19 cellular contexts compared by ENCODE assay signal in the genomic region with DNA sequence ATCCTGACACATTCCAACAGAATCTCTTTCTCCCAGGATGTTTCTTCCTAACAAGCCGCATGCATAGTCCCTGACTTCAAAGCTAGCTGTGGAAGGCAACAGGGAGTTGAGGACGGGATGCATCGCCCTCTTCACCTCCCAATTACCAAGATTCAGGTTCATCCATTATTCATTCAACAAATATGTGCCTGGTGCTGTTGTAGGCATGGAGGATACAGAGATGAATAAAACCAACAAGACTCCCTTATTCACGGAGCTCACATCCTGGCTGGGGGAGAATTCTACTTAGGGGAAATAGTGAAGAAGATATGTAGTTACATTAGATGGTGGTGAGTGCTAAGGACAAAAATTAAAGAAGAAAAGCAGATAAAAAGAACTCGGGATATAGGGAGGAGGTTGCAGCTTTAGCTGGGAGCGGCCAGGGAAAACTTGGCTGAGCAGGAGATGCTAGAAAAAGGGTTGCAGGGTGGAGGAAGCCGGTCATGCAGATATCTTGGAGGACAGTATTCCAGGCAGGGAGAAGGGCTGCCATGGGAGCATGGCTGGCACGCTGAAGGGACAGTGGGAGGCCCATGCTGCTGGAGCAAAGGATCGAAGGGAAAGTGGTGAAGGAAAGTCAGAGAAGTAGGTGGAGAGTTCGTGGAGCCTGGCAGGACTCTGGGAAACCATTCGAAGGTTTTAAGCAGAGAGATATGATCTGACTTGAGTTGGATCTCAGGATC. TPM values are rescaled to one million over a fixed set of nuclear protein-coding genes. Genes with fewer than 3 reads are reported as not detected.
DNase-seq lines count a peak whose midpoint lies in the region; ATAC-seq, FAIRE-seq and TF ChIP-seq lines count a peak whose summit lies in the region.
"Had no signal": no experiment of that assay in that cellular context is flagged by ENCODE, and none has a peak within 500 bp of the region (broad histone marks: within the 10 kb centered on the region; RNA-seq: fewer than 3 reads in every experiment).

No MANE protein-coding gene starts in this region.

- H2BK20ac ChIP-seq in H1 (ENCODE audit: low read length) = peak overlapping the region; percentile 61

- peak overlapping the region; percentile 85; the same call in 1 of the 2 replicates for H2AK5ac ChIP-seq in H1 (ENCODE audit: low read depth, low read length)

- H3K27ac ChIP-seq in H1 (ENCODE audit: low read depth, low read length) (no peak overlapping the region), osteoblast (ENCODE audit: low read depth, low read length) (peak overlapping the region; percentile 88)

- no peak overlapping the region for H2BK120ac ChIP-seq in H1 (replicated peaks; ENCODE audit: low read depth, low read length)

- H3K27me3 ChIP-seq in H1 (replicated peaks in 1 of 4; ENCODE audit: control insufficient read depth in 3 of 4, extremely low read depth in 1 of 4, insufficient read depth in 3 of 4, low read length in 3 of 4) (no peaks in the 10 kb centered on the region), osteoblast (ENCODE audit: insufficient read depth, low read length) (no peaks in the 10 kb centered on the region)
- H3K27me3 ChIP-seq: BE2C had no signal

- peak overlapping the region; percentile 61; the same call in 1 of the 2 replicates for H2BK15ac ChIP-seq in H1 (ENCODE audit: low read length)

- peak overlapping the region; percentile 88; the same call in 1 of the 2 replicates for H2BK5ac ChIP-seq in H1 (ENCODE audit: low read depth, low read length)

- peak overlapping the region; percentile 6 for H3K4ac ChIP-seq in H1 (replicated peaks; ENCODE audit: insufficient read length, low read depth, low read length)

- H4K8ac ChIP-seq in H1 (ENCODE audit: extremely low read depth, insufficient read depth, low read length) = no peak overlapping the region

- peak overlapping the region; percentile 98; the same call in 1 of the 2 replicates for H2BK12ac ChIP-seq in H1 (ENCODE audit: low read depth, low read length)

- WGBS in H1 (ENCODE audit: extremely low coverage in 1 of 2, insufficient coverage in 1 of 2, insufficient read length in 1 of 2, insufficient replicate concordance in 2 of 2, low coverage in 1 of 2, low lambda C conversion rate in 2 of 2, missing lambda C conversion rate in 1 of 2), 2 experiments = 86% methylated on average over 11 of the region's 11 CpGs; no CpG with 5 or more reads in 1 of the 2 experiments

- no peak for TF ChIP-seq CTCF in H1 (IDR thresholded peaks at IDR 0.05; ENCODE audit: control extremely low read depth in 1 of 3, insufficient read depth in 1 of 3, low read depth in 1 of 3, low read length in 3 of 3)
- TF ChIP-seq CTCF in osteoblast (IDR thresholded peaks at IDR 0.05; ENCODE audit: extremely low read depth, low read depth, low read length) = no peak

- no peak for TF ChIP-seq POLR2A in H1 (IDR thresholded peaks at IDR 0.05; ENCODE audit: control extremely low read depth in 1 of 2, low read depth in 2 of 2, low read length in 2 of 2)

- H3K79me2 ChIP-seq in H1 (ENCODE audit: control insufficient read depth in 1 of 2, insufficient read depth in 2 of 2, low read length in 2 of 2) = peaks cover 20 to 82% of the 10 kb centered on the region in 2 experiments
- H3K79me2 ChIP-seq in osteoblast (ENCODE audit: insufficient read depth, low read length) = peaks cover 79% of the 10 kb centered on the region

- no peaks in the 10 kb centered on the region for H3K36me3 ChIP-seq in H1 (ENCODE audit: control insufficient read depth in 2 of 4, insufficient read depth in 4 of 4, low read length in 3 of 4)
- peaks cover 5% of the 10 kb centered on the region for H3K36me3 ChIP-seq in osteoblast (ENCODE audit: insufficient read depth, low read length)
- H3K36me3 ChIP-seq: BE2C had no signal

- H3K4me2 ChIP-seq in H1 (ENCODE audit: insufficient read depth in 1 of 2, low read depth in 2 of 2, low read length in 2 of 2) (peak overlapping the region in 1 of 2 experiments; percentile 47; a peak in 2 of 4 replicates), osteoblast (ENCODE audit: insufficient read depth, low read length) (peak overlapping the region; percentile 22)

- H3K79me1 ChIP-seq in H1 (ENCODE audit: low read depth, low read length) = peaks cover 6% of the 10 kb centered on the region

- H3K18ac ChIP-seq in H1 (ENCODE audit: extremely low read depth, low read length) = peak overlapping the region; percentile 95

- H3K23me2 ChIP-seq in H1 (ENCODE audit: low read depth, low read length) = peaks cover 5% of the 10 kb centered on the region

- H3K9me3 ChIP-seq in H1 (ENCODE audit: insufficient read depth in 2 of 2, low read depth in 1 of 2, low read length in 1 of 2) = no peaks in the 10 kb centered on the region
- H3K9me3 ChIP-seq in osteoblast (ENCODE audit: low read depth, low read length) = no peaks in the 10 kb centered on the region
- H3K9me3 ChIP-seq: BE2C had no signal

- CTCF ChIA-PET in H1 (lab: Charles Lee; ENCODE audit: partially characterized antibody) = interaction anchor here (0.6 to 1.9 kb wide), 8 partner anchors 9 to 101 kb away, joined by 3 to 5 read pairs (median 4); no protein-coding TSS in a partner anchor

- H4K5ac ChIP-seq in H1 (ENCODE audit: insufficient read length, low read depth, low read length) = no peak overlapping the region

- no peak for TF ChIP-seq EP300 in H1 (IDR thresholded peaks at IDR 0.05; ENCODE audit: borderline replicate concordance in 1 of 2, low read depth in 2 of 2, low read length in 2 of 2)

- no peak overlapping the region for H3K14ac ChIP-seq in H1 (ENCODE audit: insufficient read length)

- H3K9ac ChIP-seq in H1 (replicated peaks in 1 of 4; ENCODE audit: extremely low read depth in 1 of 4, low read depth in 3 of 4, low read length in 3 of 4) = peak overlapping the region in 1 of 4 experiments; percentile 28; a peak in 1 of 7 replicates

- no peak for FAIRE-seq in H1 (lab: Jason Lieb, UNC)
- FAIRE-seq: GM19239, islet of Langerhans had no signal

- no peak overlapping the region for H3K23ac ChIP-seq in H1 (ENCODE audit: insufficient read length)

- H4K20me1 ChIP-seq in H1 (replicated peaks in 1 of 2; ENCODE audit: control insufficient read depth in 1 of 2, insufficient read depth in 2 of 2, low read length in 2 of 2) (peaks cover 2 to 5% of the 10 kb centered on the region in 2 experiments), osteoblast (ENCODE audit: insufficient read depth, low read length) (no peaks in the 10 kb centered on the region)

- peak overlapping the region; percentile 4 for H4K91ac ChIP-seq in H1 (replicated peaks; ENCODE audit: insufficient read length, low read length)

- no peak overlapping the region for H2AFZ ChIP-seq in H1 (ENCODE audit: low read length)
- no peak overlapping the region for H2AFZ ChIP-seq in osteoblast (ENCODE audit: low read length)

- H3K56ac ChIP-seq in H1 (replicated peaks; ENCODE audit: insufficient read length, low read depth, low read length) = no peak overlapping the region

- H3K4me3 ChIP-seq in H1 (ENCODE audit: extremely low read depth in 1 of 4, insufficient read depth in 2 of 4, low read depth in 3 of 4, low read length in 4 of 4) (no peak overlapping the region), osteoblast (ENCODE audit: insufficient read depth, low read length) (no peak overlapping the region)

- POLR2A ChIA-PET in H1 (lab: Charles Lee; ENCODE audit: partially characterized antibody) = interaction anchor here (0.9 to 4.2 kb wide), 7 partner anchors 10 to 136 kb away, joined by 3 to 20 read pairs (median 4); no protein-coding TSS in a partner anchor

- ATAC-seq in GM18517 (IDR thresholded peaks at IDR 0.05; ENCODE audit: unreplicated experiment) = no peak
- ATAC-seq: PC-3 had no signal

- no peak for TF ChIP-seq RAD21 in H1 (IDR thresholded peaks at IDR 0.05 in 1 of 2, conservative IDR thresholded peaks at IDR 0.05 in 1 of 2; ENCODE audit: low read depth in 2 of 2, low read length in 2 of 2)

- H3K4me1 ChIP-seq in H1 (replicated peaks in 1 of 4; ENCODE audit: control insufficient read depth in 3 of 4, insufficient read depth in 4 of 4, low read length in 3 of 4) = peaks cover 7 to 25% (median 22%) of the 10 kb centered on the region in 4 experiments; a peak in 6 of 7 replicates
- peaks cover 74% of the 10 kb centered on the region for H3K4me1 ChIP-seq in osteoblast (ENCODE audit: insufficient read depth, low read length)

- DNase-seq in ELR (ENCODE audit: low read depth) = peak; percentile 64
- peak; percentile 36 for DNase-seq in RPMI7951 (ENCODE audit: low read depth)
- DNase-seq in H1 (ENCODE audit: low read depth in 1 of 2, low spot score in 2 of 2) = no peak
- peak; percentile 53 for DNase-seq in osteoblast (ENCODE audit: insufficient read length, low spot score, missing footprints)
- DNase-seq in stimulated activated CD4-positive, alpha-beta T cell treated with anti-CD3 and anti-CD28 coated beads, Interleukin-4, amount 100 ng/mL, for 24 hours = no peak
- no peak for DNase-seq in hepatic stellate cell (ENCODE audit: low spot score)
- DNase-seq in NCI-H510A (lab: John Stamatoyannopoulos, UW) = no peak
- DNase-seq: activated CD4-positive, alpha-beta memory T cell treated with anti-CD3 and anti-CD28 coated beads, Interleukin-2, amount 10 ng/mL, durations not matched to agents 7 days and 5 days; activated naive CD8-positive, alpha-beta T cell treated with anti-CD3 and anti-CD28 coated beads, Interleukin-2, amount 10 ng/mL, durations not matched to agents 7 days and 5 days; BE2C; DMS 273 treated with DMSO at 0.1 percent for 48 hours; NCI-H187 treated with DMSO at 0.1 percent for 48 hours; NCI-H526 had no signal

RNA-seq across cellular contexts. Expression of a gene that starts 5.0 kb away (rescaled TPM):
- total RNA-seq in RPMI7951 (2014; rRNA removed; shearing (Covaris generic)) = 287 and 363 TPM in 2 replicates
- total RNA-seq in H1 (2021; fragmentation: NEBNext Ultra II Directional; extraction: Animal tissue kit (Norgen Biotek cat#: 25700)) = 251 and 268 TPM in 2 replicates
- 101 and 166 TPM in 2 replicates for polyA plus RNA-seq in H1 (2011; rRNA removed)
- 165 TPM for polyA plus RNA-seq in H1 (2011; cell fraction: cytosol; rRNA removed)
- 201 TPM for polyA plus RNA-seq in H1 (2011; cell fraction: nucleus; rRNA removed)
- 128 to 150 TPM (median 139 TPM) in 4 replicates for polyA plus RNA-seq in H1 (2012, experiment 1 of 2)
- 74.9 TPM for polyA plus RNA-seq in H1 (2012, experiment 2 of 2)
- polyA plus RNA-seq in H1 (2013, experiment 1 of 2) = 153 TPM
- 169 TPM for polyA plus RNA-seq in H1 (2013, experiment 2 of 2)
- 192 and 250 TPM in 2 replicates for polyA minus RNA-seq in H1 (2011; rRNA and poly(A)+ RNA removed)
- 114 TPM for polyA minus RNA-seq in H1 (2011; cell fraction: cytosol; rRNA and poly(A)+ RNA removed)
- polyA minus RNA-seq in H1 (2011; cell fraction: nucleus; rRNA and poly(A)+ RNA removed) = 84.4 TPM
- total RNA-seq in osteoblast = 400 and 433 TPM in 2 replicates

RNA-seq across cellular contexts. Expression of a gene that starts 52.4 kb away (rescaled TPM):
- total RNA-seq in RPMI7951 (2014; rRNA removed; shearing (Covaris generic)) = not detected in 2 replicates
- total RNA-seq in H1 (2021; fragmentation: NEBNext Ultra II Directional; extraction: Animal tissue kit (Norgen Biotek cat#: 25700)) = not detected in 2 replicates
- polyA plus RNA-seq in H1 (2011; rRNA removed) = not detected in 2 replicates
- polyA plus RNA-seq in H1 (2011; cell fraction: cytosol; rRNA removed) = not detected
- not detected for polyA plus RNA-seq in H1 (2011; cell fraction: nucleus; rRNA removed)
- polyA plus RNA-seq in H1 (2012, experiment 1 of 2) = not detected in 4 replicates
- not detected for polyA plus RNA-seq in H1 (2012, experiment 2 of 2)
- not detected for polyA plus RNA-seq in H1 (2013, experiment 1 of 2)
- not detected for polyA plus RNA-seq in H1 (2013, experiment 2 of 2)
- not detected in 2 replicates for polyA minus RNA-seq in H1 (2011; rRNA and poly(A)+ RNA removed)
- not detected for polyA minus RNA-seq in H1 (2011; cell fraction: cytosol; rRNA and poly(A)+ RNA removed)
- polyA minus RNA-seq in H1 (2011; cell fraction: nucleus; rRNA and poly(A)+ RNA removed) = not detected
- not detected in 2 replicates for total RNA-seq in osteoblast
- total RNA-seq: activated CD4-positive, alpha-beta memory T cell treated with anti-CD3 and anti-CD28 coated beads, Interleukin-2, amount 10 ng/mL, durations not matched to agents 7 days and 5 days; activated naive CD8-positive, alpha-beta T cell treated with anti-CD3 and anti-CD28 coated beads, Interleukin-2, amount 10 ng/mL, durations not matched to agents 7 days and 5 days; epithelial cell of proximal tubule; progenitor cell of endocrine pancreas had no signal

Comparison
In these comparisons a context has a peak if more than half of its experiments do, and no peak if none do; other contexts are left out.
1. DNase-seq: peak in ELR (single experiment), RPMI7951 (single experiment) and osteoblast (single experiment); none in H1 (0 of 2), stimulated activated CD4-positive, alpha-beta T cell treated with anti-CD3 and anti-CD28 coated beads, Interleukin-4, amount 100 ng/mL, for 24 hours (single experiment), hepatic stellate cell (single experiment) and NCI-H510A (single experiment).